Comparison of ENCODE assay signal across 8 cellular contexts in the genomic region with DNA sequence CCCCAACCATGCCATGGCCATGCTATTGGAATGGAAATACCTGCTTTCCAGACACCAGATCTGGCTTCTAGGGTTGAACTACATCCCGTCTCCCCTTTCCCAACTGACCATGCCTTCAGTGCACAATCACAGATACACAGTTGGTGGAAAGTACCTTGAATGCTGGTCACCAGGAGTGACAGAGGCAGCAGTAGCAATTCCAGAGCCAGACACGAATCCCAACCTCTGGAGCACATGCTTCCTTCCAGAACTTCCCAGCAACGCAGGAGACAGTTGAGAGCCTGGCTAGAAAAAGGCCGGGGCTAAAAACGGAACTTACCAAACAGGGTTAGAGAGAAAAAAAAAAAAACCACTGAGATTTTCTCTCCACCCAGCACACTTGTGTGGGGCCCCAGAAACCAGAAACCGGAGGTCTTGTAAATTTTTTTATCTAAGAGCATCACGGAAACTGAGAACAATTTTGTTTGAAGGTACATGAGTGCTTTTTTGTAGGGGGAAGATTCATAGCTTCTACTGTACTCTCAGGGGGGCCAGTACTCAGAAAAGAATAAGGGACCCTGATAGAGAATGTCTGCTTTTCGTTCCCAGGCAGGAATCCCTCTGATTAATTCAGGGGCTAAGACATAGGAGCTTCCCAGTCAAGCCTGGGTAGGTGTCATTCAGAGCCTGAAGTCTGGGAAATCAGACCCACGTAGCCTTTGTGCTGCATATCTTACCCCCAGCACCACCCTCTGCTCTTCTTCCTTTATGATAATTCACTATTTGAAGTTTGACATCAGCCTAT. TPM values are rescaled to one million over a fixed set of nuclear protein-coding genes. Genes with fewer than 3 reads are reported as not detected.
DNase-seq lines count a peak whose midpoint lies in the region; ATAC-seq and TF ChIP-seq lines count a peak whose summit lies in the region.

A gene with protein sequence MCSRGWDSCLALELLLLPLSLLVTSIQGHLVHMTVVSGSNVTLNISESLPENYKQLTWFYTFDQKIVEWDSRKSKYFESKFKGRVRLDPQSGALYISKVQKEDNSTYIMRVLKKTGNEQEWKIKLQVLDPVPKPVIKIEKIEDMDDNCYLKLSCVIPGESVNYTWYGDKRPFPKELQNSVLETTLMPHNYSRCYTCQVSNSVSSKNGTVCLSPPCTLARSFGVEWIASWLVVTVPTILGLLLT (minus strand): TSS at position 295 of the 784 bp plus-strand sequence. CDS start 59 bp downstream, at position 236.

- no peak for TF ChIP-seq CTCF in WERI-Rb-1 (IDR thresholded peaks at IDR 0.05; ENCODE audit: low read depth, low read length)

- H3K36me3 ChIP-seq in skeletal muscle tissue (ENCODE audit: control insufficient read depth in 3 of 3, insufficient read depth in 3 of 3, low read length in 3 of 3) (no peaks in the 10 kb centered on the region), WERI-Rb-1 (no peaks in the 10 kb centered on the region)

- peak within 1 kb of the TSS; percentile 74 for H3K4me3 ChIP-seq in Jurkat, Clone E6-1 (ENCODE audit: low read length)
- peak within 1 kb of the TSS in 2 of 3 donors; percentile 48 to 51 for H3K4me3 ChIP-seq in skeletal muscle tissue (ENCODE audit: low read length in 3 of 3)
- H3K4me3 ChIP-seq in WERI-Rb-1 (ENCODE audit: low read depth, low read length): no peak within 1 kb of the TSS

- peak; percentile 89 for DNase-seq in Jurkat, Clone E6-1 (ENCODE audit: low read depth, low spot score)
- peak; percentile 46 for DNase-seq in activated CD8-positive, alpha-beta memory T cell treated with anti-CD3 and anti-CD28 coated beads, Interleukin-2, amount 50 U/mL, for 4 hours
- no peak for DNase-seq in SW480 (ENCODE audit: low spot score)
- no peak for DNase-seq in posterior vena cava (ENCODE audit: low spot score)
- DNase-seq in WERI-Rb-1: no peak

- H3K27ac ChIP-seq in skeletal muscle tissue (ENCODE audit: low read depth, low read length): no peak within 1 kb of the TSS
- no peak within 1 kb of the TSS for H3K27ac ChIP-seq in WERI-Rb-1

- no peaks in the 10 kb centered on the region for H3K4me1 ChIP-seq in skeletal muscle tissue (ENCODE audit: control insufficient read depth in 3 of 3, insufficient read depth in 3 of 3, low read length in 3 of 3)

- no peak within 1 kb of the TSS for H3K9ac ChIP-seq in skeletal muscle tissue (ENCODE audit: low read depth in 1 of 3, low read length in 3 of 3)

- intact Hi-C loops in posterior vena cava (cut with DNase I): no loop called here

- H3K27me3 ChIP-seq in skeletal muscle tissue (ENCODE audit: control insufficient read depth in 3 of 3, insufficient read depth in 3 of 3, low read length in 3 of 3) (peaks cover 0 to 4% (median 0%) of the 10 kb centered on the region in 3 donors), WERI-Rb-1 (ENCODE audit: insufficient read depth, low read depth, severe bottlenecking) (peaks cover 93% of the 10 kb centered on the region)

- H3K9me3 ChIP-seq in skeletal muscle tissue (ENCODE audit: control insufficient read depth in 3 of 3, low read length in 3 of 3) (no peaks in the 10 kb centered on the region), WERI-Rb-1 (ENCODE audit: severe bottlenecking) (no peaks in the 10 kb centered on the region)

- peak; percentile 22 for ATAC-seq in GM19397 (IDR thresholded peaks at IDR 0.05; ENCODE audit: unreplicated experiment)
- ATAC-seq in HG03097 (IDR thresholded peaks at IDR 0.05; ENCODE audit: low FRiP score, unreplicated experiment): no peak

RNA-seq across cellular contexts. Expression of the gene that starts here (rescaled TPM):
- 6.5 TPM for polyA plus RNA-seq in Jurkat, Clone E6-1 (2012; ENCODE audit: insufficient read depth, insufficient read length)
- 5.2 TPM for total RNA-seq in skeletal muscle tissue
- 1 to 10 TPM; 3.3 to 5.6 TPM for total RNA-seq in posterior vena cava

Comparison
In these comparisons a context has a peak if more than half of its experiments do, and no peak if none do; other contexts are left out.
1. DNase-seq: peak in Jurkat, Clone E6-1 (single experiment) and activated CD8-positive, alpha-beta memory T cell treated with anti-CD3 and anti-CD28 coated beads, Interleukin-2, amount 50 U/mL, for 4 hours (single experiment); none in SW480 (single experiment), posterior vena cava (single experiment) and WERI-Rb-1 (single experiment).